In the genomic region with DNA sequence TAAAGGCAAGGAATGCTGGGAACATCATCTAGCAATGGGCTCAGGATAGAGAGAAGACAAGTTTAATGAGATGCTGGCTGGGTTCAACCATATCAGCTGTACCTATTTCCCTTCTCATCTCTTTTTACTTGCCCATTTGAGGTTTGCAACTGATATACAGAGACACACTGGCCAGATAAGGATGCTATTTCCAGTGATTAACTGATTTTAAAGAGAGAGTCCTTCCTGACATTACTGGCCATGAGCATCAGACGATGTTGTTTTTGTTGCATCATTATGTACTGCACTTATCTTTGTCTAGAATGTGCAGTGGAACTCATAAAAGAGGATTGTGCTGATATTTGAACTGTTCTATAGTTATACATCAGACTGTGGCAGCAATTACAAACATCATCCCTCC, we compare ENCODE assay signal across 24 cellular contexts.
DNase-seq lines count a peak whose midpoint lies in the region; ATAC-seq, FAIRE-seq and TF ChIP-seq lines count a peak whose summit lies in the region.
"Had no signal": no experiment of that assay in that cellular context is flagged by ENCODE, and none has a peak within 500 bp of the region (broad histone marks: within the 10 kb centered on the region; RNA-seq: fewer than 3 reads in every experiment).

No MANE protein-coding gene starts in this region.

- TF ChIP-seq CTCF in HepG2 (CRISPR knock-in tag; IDR thresholded peaks at IDR 0.05) (no peak), right lobe of liver (IDR thresholded peaks at IDR 0.05) (no peak), fibroblast of the aortic adventitia (IDR thresholded peaks at IDR 0.05; ENCODE audit: insufficient read depth, low read length) (no peak), smooth muscle cell (IDR thresholded peaks at IDR 0.05; ENCODE audit: borderline replicate concordance, insufficient read depth, poor library complexity, severe bottlenecking) (no peak)

- no peak overlapping the region for H3K4me2 ChIP-seq in HepG2 (ENCODE audit: low read depth, low read length)
- peak overlapping the region; percentile 32 for H3K4me2 ChIP-seq in smooth muscle cell
- H3K4me2 ChIP-seq: A549 had no signal

- no peaks in the 10 kb centered on the region for H3K27me3 ChIP-seq in HepG2 (ENCODE audit: control insufficient read depth in 1 of 2, insufficient read depth in 2 of 2, low read length in 2 of 2)
- H3K27me3 ChIP-seq in right lobe of liver, result no peaks in the 10 kb centered on the region
- H3K27me3 ChIP-seq in smooth muscle cell (ENCODE audit: low read depth), result no peaks in the 10 kb centered on the region
- H3K27me3 ChIP-seq: BE2C; BLaER1 treated with 17β-estradiol and CSF1 and Interleukin-3, amounts not matched to agents 10 nM and 100 nM had no signal

- intact Hi-C loops in HepG2 (cut with micrococcal nuclease; ENCODE audit: unreplicated experiment), result no loop called here
- intact Hi-C loops in right lobe of liver (cut with DNase I), result no loop called here

- CTCF ChIA-PET in HepG2 (lab: Yijun Ruan, JAX; ENCODE audit: low intra/inter-chr PET ratio, low total read pairs), result no interaction called here

- no peak overlapping the region for H3K4me3 ChIP-seq in HepG2 (replicated peaks in 1 of 3; ENCODE audit: insufficient read depth in 1 of 3, low read depth in 2 of 3, low read length in 3 of 3)
- H3K4me3 ChIP-seq in right lobe of liver, result no peak overlapping the region
- H3K4me3 ChIP-seq in fibroblast of the aortic adventitia (ENCODE audit: low read depth, low read length), result no peak overlapping the region
- no peak overlapping the region for H3K4me3 ChIP-seq in smooth muscle cell
- H3K4me3 ChIP-seq: A549; BLaER1 treated with 17β-estradiol and CSF1 and Interleukin-3, amounts not matched to agents 10 nM and 100 nM; GM12878; GM23248 had no signal

- H3F3A ChIP-seq in smooth muscle cell (ENCODE audit: low read depth), result peaks cover 30% of the 10 kb centered on the region

- TF ChIP-seq RAD21 in HepG2 (CRISPR knock-in tag; IDR thresholded peaks at IDR 0.05), result no peak

- H3K36me3 ChIP-seq in HepG2 (replicated peaks in 1 of 2; ENCODE audit: control insufficient read depth in 1 of 2, insufficient read depth in 2 of 2, low read length in 2 of 2), result no peaks in the 10 kb centered on the region
- no peaks in the 10 kb centered on the region for H3K36me3 ChIP-seq in right lobe of liver
- peaks cover 11% of the 10 kb centered on the region for H3K36me3 ChIP-seq in smooth muscle cell (ENCODE audit: low read depth)
- H3K36me3 ChIP-seq: BE2C; BLaER1 treated with 17β-estradiol and CSF1 and Interleukin-3, amounts not matched to agents 10 nM and 100 nM had no signal

- 0% methylated on average over 1 of the region's 1 CpG for WGBS in HepG2 (ENCODE audit: low lambda C conversion rate)
- WGBS in right lobe of liver (ENCODE audit: insufficient coverage, low coverage, low lambda C conversion rate, missing lambda C conversion rate), result 22% methylated on average over 1 of the region's 1 CpG
- WGBS in smooth muscle cell (ENCODE audit: low lambda C conversion rate), result 24% methylated on average over 1 of the region's 1 CpG

- H2AFZ ChIP-seq in HepG2 (ENCODE audit: low read length) (no peak overlapping the region), smooth muscle cell (ENCODE audit: low read depth) (no peak overlapping the region)
- H2AFZ ChIP-seq: GM23248 had no signal

- no peak for ATAC-seq in HepG2
- no peak for ATAC-seq in right lobe of liver
- ATAC-seq in HG02970 (IDR thresholded peaks at IDR 0.05; ENCODE audit: low FRiP score, unreplicated experiment), result no peak
- ATAC-seq: A549, GM12878, HCT116 had no signal

- H3K4me1 ChIP-seq in HepG2 (ENCODE audit: insufficient read depth, low read length) (no peaks in the 10 kb centered on the region), right lobe of liver (no peaks in the 10 kb centered on the region), smooth muscle cell (ENCODE audit: low read depth) (peaks cover 15% of the 10 kb centered on the region)
- H3K4me1 ChIP-seq: A549 had no signal

- TF ChIP-seq POLR2A in HepG2 (IDR thresholded peaks at IDR 0.05; ENCODE audit: insufficient read depth in 1 of 2, low read depth in 2 of 2, low read length in 2 of 2), result no peak
- no peak for TF ChIP-seq POLR2A in right lobe of liver (IDR thresholded peaks at IDR 0.05)

- no peak overlapping the region for H3K9ac ChIP-seq in HepG2 (ENCODE audit: insufficient read depth, low read depth, low read length)
- no peak overlapping the region for H3K9ac ChIP-seq in smooth muscle cell (ENCODE audit: low read depth)
- H3K9ac ChIP-seq: BLaER1 treated with 17β-estradiol and CSF1 and Interleukin-3, amounts not matched to agents 10 nM and 100 nM; GM23248 had no signal

- BruUV-seq in HepG2 (replicated peaks; lab: Mats Ljungman, UMichigan), result no TSS peak

- H3K79me2 ChIP-seq in HepG2 (ENCODE audit: insufficient read depth, low read length), result no peaks in the 10 kb centered on the region
- no peaks in the 10 kb centered on the region for H3K79me2 ChIP-seq in smooth muscle cell (ENCODE audit: low read depth)

- DNase-seq in HepG2 (ENCODE audit: low spot score), result no peak
- no peak for DNase-seq in right lobe of liver
- peak; percentile 46 for DNase-seq in fibroblast of the aortic adventitia (ENCODE audit: low read depth)
- no peak for DNase-seq in smooth muscle cell (lab: John Stamatoyannopoulos, UW; ENCODE audit: unreplicated experiment)
- DNase-seq in NCI-H187 (lab: John Stamatoyannopoulos, UW), result no peak
- DNase-seq: 8988T; ACHN; AML-193; BE2C; CD4-positive, alpha-beta T cell; CD8-positive, alpha-beta memory T cell; DMS 273 treated with DMSO at 0.1 percent for 48 hours; EL; GDM1; GM23248; H7 had no signal

- peaks cover 95% of the 10 kb centered on the region for H3K9me3 ChIP-seq in HepG2 (ENCODE audit: low read length)
- H3K9me3 ChIP-seq in right lobe of liver, result no peaks in the 10 kb centered on the region
- H3K9me3 ChIP-seq in smooth muscle cell (replicated peaks; ENCODE audit: low read depth), result peaks cover 10% of the 10 kb centered on the region
- H3K9me3 ChIP-seq: BE2C had no signal

- in situ Hi-C loops in HepG2 (cut with HindIII; ENCODE audit: extremely low pct_ligation_motif_present, low pct_unique_long_range_greater_than_20kb), result no loop called here

- H4K20me1 ChIP-seq in HepG2 (ENCODE audit: insufficient read depth, low read length) (no peaks in the 10 kb centered on the region), smooth muscle cell (ENCODE audit: low read depth) (no peaks in the 10 kb centered on the region)
- H4K20me1 ChIP-seq: BLaER1 treated with 17β-estradiol and CSF1 and Interleukin-3, amounts not matched to agents 10 nM and 100 nM had no signal

- no peak for FAIRE-seq in HepG2 (lab: Jason Lieb, UNC)
- FAIRE-seq: A549, D721Med, GM12878, GM19239, H1 had no signal

- POLR2A ChIA-PET in HepG2 (lab: Yijun Ruan, JAX), result no interaction called here

- H3K27ac ChIP-seq in HepG2 (ENCODE audit: extremely low read length, insufficient read depth, low read length), result no peak overlapping the region
- no peak overlapping the region for H3K27ac ChIP-seq in right lobe of liver
- peak overlapping the region; percentile 30 for H3K27ac ChIP-seq in smooth muscle cell (ENCODE audit: low read depth)
- H3K27ac ChIP-seq: A549, GM23248 had no signal

- TF ChIP-seq EP300 in HepG2 (IDR thresholded peaks at IDR 0.05; ENCODE audit: low read depth in 2 of 2, low read length in 2 of 2) (no peak), HepG2 (CRISPR knock-in tag; IDR thresholded peaks at IDR 0.05; ENCODE audit: borderline replicate concordance) (no peak)

TF ChIP-seq in HepG2, 621 proteins besides CTCF, POLR2A, EP300 and RAD21:
- TF ChIP-seq ATF7 (IDR thresholded peaks at IDR 0.05) (0 out of 2 replicates have a peak, but pooled peaks have one; percentile 4), ATF7 (CRISPR knock-in tag; IDR thresholded peaks at IDR 0.05) (no peak), ZNF468 (CRISPR knock-in tag; IDR thresholded peaks at IDR 0.05) (no peak), ZNF781 (CRISPR knock-in tag; IDR thresholded peaks at IDR 0.05; ENCODE audit: borderline replicate concordance, not compliant biosample characterization) (no peak), ATAD3A (CRISPR knock-in tag; IDR thresholded peaks at IDR 0.05) (no peak), PLRG1 (conservative IDR thresholded peaks at IDR 0.05) (no peak), ZMYM4 (CRISPR knock-in tag; IDR thresholded peaks at IDR 0.05) (no peak)
